28 cellular contexts compared by ENCODE assay signal in the genomic region with DNA sequence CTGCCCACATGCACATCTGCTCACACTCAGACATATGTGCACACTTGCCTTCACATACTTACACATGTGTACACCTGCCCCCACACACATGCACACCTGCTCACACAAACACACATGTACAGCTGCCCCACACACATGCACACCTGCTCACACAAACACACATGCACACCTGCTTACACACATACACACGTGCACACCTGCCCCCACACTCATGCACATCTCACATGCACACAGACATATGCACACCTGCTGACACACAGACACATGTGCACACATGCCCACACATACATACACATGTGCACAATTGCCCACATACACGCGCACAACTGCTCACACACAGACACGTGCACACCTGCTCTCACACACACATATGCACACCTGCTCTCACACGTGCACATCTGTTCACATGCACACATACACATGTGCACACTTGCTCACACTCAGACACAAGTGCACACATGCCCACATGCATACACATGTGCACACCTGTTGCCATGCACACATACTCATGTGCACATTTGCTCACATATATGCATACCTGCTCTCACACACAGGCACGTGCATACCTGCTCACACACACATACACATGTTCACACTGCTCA.
"Had no signal": no experiment of that assay in that cellular context is flagged by ENCODE, and none has a peak within 500 bp of the region (broad histone marks: within the 10 kb centered on the region; RNA-seq: fewer than 3 reads in every experiment).

No MANE protein-coding gene starts in this region.

- DNase-seq: activated CD4-positive, alpha-beta memory T cell treated with anti-CD3 and anti-CD28 coated beads for 36 hours; activated CD4-positive, alpha-beta T cell treated with anti-CD3 and anti-CD28 coated beads for 36 hours; activated CD4-positive, alpha-beta T cell treated with anti-CD3 and anti-CD28 coated beads, Interleukin-2, amount 10 ng/mL, durations not matched to agents 24 days and 14 days; activated CD4-positive, CD25-positive, alpha-beta regulatory T cell; activated CD4-positive, CD25-positive, alpha-beta regulatory T cell treated with anti-CD3 and anti-CD28 coated beads, Interleukin-2, amount 50 U/mL, for 72 hours; activated CD8-positive, alpha-beta memory T cell treated with anti-CD3 and anti-CD28 coated beads, Interleukin-2, amount 50 U/mL, for 48 hours; activated CD8-positive, alpha-beta T cell treated with anti-CD3 and anti-CD28 coated beads, Interleukin-2, amount 10 ng/mL, durations not matched to agents 7 days and 5 days; activated gamma-delta T cell; activated naive CD4-positive, alpha-beta T cell; activated naive CD4-positive, alpha-beta T cell treated with anti-CD3 and anti-CD28 coated beads, Interleukin-2, amount 10 ng/mL, durations not matched to agents 7 days and 5 days; activated T-cell treated with anti-CD3 and anti-CD28 coated beads for 4 hours; activated T-cell treated with anti-CD3 and anti-CD28 coated beads, Interleukin-2, amount 50 U/mL, for 24 hours; activated T-cell treated with anti-CD3 and anti-CD28 coated beads, Interleukin-2, amount 50 U/mL, for 72 hours; amniotic stem cell; brain microvascular endothelial cell; cortex of kidney; dermis blood vessel endothelial cell; effector CD4-positive, alpha-beta T cell; effector memory CD8-positive, alpha-beta T cell; foreskin keratinocyte; gastrocnemius medialis; T-helper 2 cell had no signal

- ATAC-seq: activated CD4-positive, alpha-beta T cell treated with anti-CD3 and anti-CD28 coated beads for 36 hours; activated CD8-positive, alpha-beta T cell treated with anti-CD3 and anti-CD28 coated beads, Interleukin-2, amount 10 ng/mL, durations not matched to agents 7 days and 5 days; activated T-cell treated with anti-CD3 and anti-CD28 coated beads, Interleukin-2, amount 50 U/mL, for 72 hours; effector memory CD8-positive, alpha-beta T cell; foreskin keratinocyte; gastrocnemius medialis had no signal

- H3K36me3 ChIP-seq: brain microvascular endothelial cell, esophagus muscularis mucosa, gastrocnemius medialis had no signal

- H3K9me3 ChIP-seq: esophagus muscularis mucosa, gastrocnemius medialis had no signal

- H3K4me1 ChIP-seq: esophagus muscularis mucosa, foreskin keratinocyte, gastrocnemius medialis had no signal

- H3K4me3 Mint-ChIP-seq: activated CD4-positive, alpha-beta memory T cell treated with anti-CD3 and anti-CD28 coated beads for 36 hours; activated CD4-positive, alpha-beta T cell treated with anti-CD3 and anti-CD28 coated beads for 36 hours; activated CD4-positive, alpha-beta T cell treated with anti-CD3 and anti-CD28 coated beads, Interleukin-2, amount 10 ng/mL, durations not matched to agents 24 days and 14 days; activated CD8-positive, alpha-beta T cell treated with anti-CD3 and anti-CD28 coated beads, Interleukin-2, amount 10 ng/mL, durations not matched to agents 7 days and 5 days; activated naive CD4-positive, alpha-beta T cell treated with anti-CD3 and anti-CD28 coated beads, Interleukin-2, amount 10 ng/mL, durations not matched to agents 7 days and 5 days; activated naive CD8-positive, alpha-beta T cell; activated T-cell treated with anti-CD3 and anti-CD28 coated beads, Interleukin-2, amount 50 U/mL, for 24 hours; activated T-cell treated with anti-CD3 and anti-CD28 coated beads, Interleukin-2, amount 50 U/mL, for 72 hours; effector memory CD8-positive, alpha-beta T cell had no signal

- H3K27me3 ChIP-seq: brain microvascular endothelial cell, esophagus muscularis mucosa, foreskin keratinocyte, gastrocnemius medialis had no signal

- H3K27ac Mint-ChIP-seq: activated CD4-positive, alpha-beta memory T cell treated with anti-CD3 and anti-CD28 coated beads for 36 hours; activated CD4-positive, alpha-beta T cell treated with anti-CD3 and anti-CD28 coated beads for 36 hours; activated CD4-positive, alpha-beta T cell treated with anti-CD3 and anti-CD28 coated beads, Interleukin-2, amount 10 ng/mL, durations not matched to agents 24 days and 14 days; activated CD8-positive, alpha-beta T cell treated with anti-CD3 and anti-CD28 coated beads, Interleukin-2, amount 10 ng/mL, durations not matched to agents 7 days and 5 days; activated naive CD4-positive, alpha-beta T cell treated with anti-CD3 and anti-CD28 coated beads, Interleukin-2, amount 10 ng/mL, durations not matched to agents 7 days and 5 days; activated naive CD8-positive, alpha-beta T cell; activated T-cell treated with anti-CD3 and anti-CD28 coated beads, Interleukin-2, amount 50 U/mL, for 24 hours; activated T-cell treated with anti-CD3 and anti-CD28 coated beads, Interleukin-2, amount 50 U/mL, for 72 hours; effector memory CD8-positive, alpha-beta T cell had no signal

- H3K4me3 ChIP-seq: esophagus muscularis mucosa, gastrocnemius medialis had no signal

- FAIRE-seq: astrocyte, bronchial epithelial cell, colon, endometrium had no signal

- H3K27me3 Mint-ChIP-seq: activated CD4-positive, alpha-beta memory T cell treated with anti-CD3 and anti-CD28 coated beads for 36 hours; activated CD4-positive, alpha-beta T cell treated with anti-CD3 and anti-CD28 coated beads, Interleukin-2, amount 10 ng/mL, durations not matched to agents 24 days and 14 days; activated naive CD4-positive, alpha-beta T cell treated with anti-CD3 and anti-CD28 coated beads, Interleukin-2, amount 10 ng/mL, durations not matched to agents 7 days and 5 days; activated naive CD8-positive, alpha-beta T cell; effector memory CD8-positive, alpha-beta T cell had no signal

- H3K4me1 Mint-ChIP-seq: activated CD4-positive, alpha-beta T cell treated with anti-CD3 and anti-CD28 coated beads for 36 hours; activated CD4-positive, alpha-beta T cell treated with anti-CD3 and anti-CD28 coated beads, Interleukin-2, amount 10 ng/mL, durations not matched to agents 24 days and 14 days; activated naive CD4-positive, alpha-beta T cell treated with anti-CD3 and anti-CD28 coated beads, Interleukin-2, amount 10 ng/mL, durations not matched to agents 7 days and 5 days had no signal

- H3K27ac ChIP-seq: brain microvascular endothelial cell, esophagus muscularis mucosa, foreskin keratinocyte, gastrocnemius medialis had no signal
